In the genomic region with DNA sequence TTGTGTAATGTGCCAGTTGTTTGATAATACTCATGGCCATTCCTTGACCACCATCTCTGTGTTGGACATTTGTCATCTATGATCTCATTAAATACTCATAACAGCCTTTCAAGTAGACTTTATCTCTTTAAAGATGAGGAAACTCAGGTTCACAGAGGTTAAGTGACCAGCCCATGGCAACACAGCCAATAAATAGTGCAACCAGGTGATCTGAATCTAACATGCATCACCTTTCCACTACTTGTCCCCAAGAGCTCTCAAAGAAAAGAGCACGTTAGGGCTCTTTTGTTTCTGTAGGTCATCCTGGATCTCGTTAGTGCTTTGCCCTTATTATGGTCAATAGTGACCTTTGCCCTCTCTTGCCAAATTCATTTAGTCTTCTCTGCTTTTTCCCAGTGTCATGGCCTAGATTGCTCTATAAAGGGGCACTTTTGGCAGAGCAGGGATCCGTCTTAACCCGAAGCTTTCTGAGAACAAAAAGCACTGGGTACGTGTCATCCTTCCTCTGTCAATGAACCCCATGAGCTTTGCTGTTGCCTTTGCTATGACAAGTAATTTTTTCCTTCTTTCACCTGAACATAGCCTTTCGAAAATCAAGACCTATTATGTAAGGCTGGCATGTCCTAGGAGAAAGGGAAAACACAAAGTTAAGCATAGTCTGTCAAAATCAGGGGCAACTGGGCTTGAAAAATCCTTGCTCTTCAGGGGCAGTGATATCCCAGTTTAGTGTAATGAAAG, we compare ENCODE assay signal across 19 cellular contexts.
DNase-seq lines count a peak whose midpoint lies in the region; ATAC-seq and TF ChIP-seq lines count a peak whose summit lies in the region.
"Had no signal": no experiment of that assay in that cellular context is flagged by ENCODE, and none has a peak within 500 bp of the region (broad histone marks: within the 10 kb centered on the region; RNA-seq: fewer than 3 reads in every experiment).

No MANE protein-coding gene starts in this region.

- TF ChIP-seq CTCF in brain (conservative IDR thresholded peaks at IDR 0.05) (no peak), left lung (IDR thresholded peaks at IDR 0.05) (no peak), nephron (IDR thresholded peaks at IDR 0.05; ENCODE audit: unreplicated experiment in 3 of 3) (no peak), smooth muscle cell (IDR thresholded peaks at IDR 0.05; ENCODE audit: borderline replicate concordance, insufficient read depth, poor library complexity, severe bottlenecking) (no peak)

- H3K4me3 Mint-ChIP-seq in brain (no peak overlapping the region), nephron (no peak overlapping the region)
- H3K4me3 Mint-ChIP-seq: B cell; CD4-positive, CD25-positive, alpha-beta regulatory T cell; CD8-positive, alpha-beta memory T cell; H9 had no signal

- H4K20me1 ChIP-seq in smooth muscle cell (ENCODE audit: low read depth) = no peaks in the 10 kb centered on the region
- H4K20me1 ChIP-seq: BLaER1 treated with 17β-estradiol and CSF1 and Interleukin-3, amounts not matched to agents 10 nM and 100 nM had no signal

- H3K9ac ChIP-seq in smooth muscle cell (ENCODE audit: low read depth) = no peak overlapping the region
- H3K9ac ChIP-seq: BLaER1 treated with 17β-estradiol and CSF1 and Interleukin-3, amounts not matched to agents 10 nM and 100 nM had no signal

- H3K27ac ChIP-seq in left lung = no peak overlapping the region
- no peak overlapping the region for H3K27ac ChIP-seq in smooth muscle cell (ENCODE audit: low read depth)
- H3K27ac ChIP-seq: BLaER1 treated with 17β-estradiol and CSF1 and Interleukin-3, amounts not matched to agents 10 nM and 100 nM; HL-60 had no signal

- peaks cover 0 to 11% of the 10 kb centered on the region in 2 donors for H3K27me3 ChIP-seq in left lung
- H3K27me3 ChIP-seq in smooth muscle cell (ENCODE audit: low read depth) = no peaks in the 10 kb centered on the region
- H3K27me3 ChIP-seq: BLaER1 treated with 17β-estradiol and CSF1 and Interleukin-3, amounts not matched to agents 10 nM and 100 nM had no signal

- H3K79me2 ChIP-seq in smooth muscle cell (ENCODE audit: low read depth) = no peaks in the 10 kb centered on the region

- no peak overlapping the region for H2AFZ ChIP-seq in smooth muscle cell (ENCODE audit: low read depth)

- intact Hi-C loops in left lung (cut with DNase I) = no loop called here

- H3K9me3 ChIP-seq in left lung (no peaks in the 10 kb centered on the region), smooth muscle cell (replicated peaks; ENCODE audit: low read depth) (no peaks in the 10 kb centered on the region)
- H3K9me3 ChIP-seq: BLaER1 treated with 17β-estradiol and CSF1 and Interleukin-3, amounts not matched to agents 10 nM and 100 nM had no signal

- H3K4me1 Mint-ChIP-seq in brain (peaks cover 47% of the 10 kb centered on the region), nephron (peaks cover 37% of the 10 kb centered on the region)
- H3K4me1 Mint-ChIP-seq: B cell; CD4-positive, CD25-positive, alpha-beta regulatory T cell; CD8-positive, alpha-beta memory T cell had no signal

- ATAC-seq in left lung (peak; percentile 71), HG02759 (IDR thresholded peaks at IDR 0.05; ENCODE audit: unreplicated experiment) (no peak)
- ATAC-seq: GM12878 had no signal

- no peaks in the 10 kb centered on the region for H3F3A ChIP-seq in smooth muscle cell (ENCODE audit: low read depth)

- H3K4me2 ChIP-seq in smooth muscle cell = peak overlapping the region; percentile 36
- H3K4me2 ChIP-seq: BLaER1 treated with 17β-estradiol and CSF1 and Interleukin-3, amounts not matched to agents 10 nM and 100 nM had no signal

- H3K4me1 ChIP-seq in left lung (no peaks in the 10 kb centered on the region), smooth muscle cell (ENCODE audit: low read depth) (peaks cover 25% of the 10 kb centered on the region)
- H3K4me1 ChIP-seq: BLaER1 treated with 17β-estradiol and CSF1 and Interleukin-3, amounts not matched to agents 10 nM and 100 nM had no signal

- H3K27ac Mint-ChIP-seq in brain = peak overlapping the region in 4 of 5 experiments; percentile 23 to 62 (median 41)
- H3K27ac Mint-ChIP-seq in nephron = peak overlapping the region; percentile 4 to 52 (median 46)
- H3K27ac Mint-ChIP-seq: B cell; CD4-positive, CD25-positive, alpha-beta regulatory T cell; CD8-positive, alpha-beta memory T cell; H9 had no signal

- H3K36me3 Mint-ChIP-seq in brain (no peaks in the 10 kb centered on the region), nephron (ENCODE audit: low read depth) (no peaks in the 10 kb centered on the region)
- H3K36me3 Mint-ChIP-seq: CD4-positive, CD25-positive, alpha-beta regulatory T cell; CD8-positive, alpha-beta memory T cell had no signal

- H3K27me3 Mint-ChIP-seq in brain (no peaks in the 10 kb centered on the region), nephron (ENCODE audit: low read depth) (peaks cover 34% of the 10 kb centered on the region)
- H3K27me3 Mint-ChIP-seq: CD4-positive, CD25-positive, alpha-beta regulatory T cell had no signal

- H3K4me3 ChIP-seq in left lung (no peak overlapping the region), smooth muscle cell (no peak overlapping the region)
- H3K4me3 ChIP-seq: BLaER1 treated with 17β-estradiol and CSF1 and Interleukin-3, amounts not matched to agents 10 nM and 100 nM; GM12878 had no signal

- H3K9me3 Mint-ChIP-seq in brain (peaks cover 0 to 2% (median 0%) of the 10 kb centered on the region in 5 experiments), nephron (no peaks in the 10 kb centered on the region)
- H3K9me3 Mint-ChIP-seq: CD8-positive, alpha-beta memory T cell; H9 had no signal

- H3K36me3 ChIP-seq in left lung = no peaks in the 10 kb centered on the region
- no peaks in the 10 kb centered on the region for H3K36me3 ChIP-seq in smooth muscle cell (ENCODE audit: low read depth)
- H3K36me3 ChIP-seq: BLaER1 treated with 17β-estradiol and CSF1 and Interleukin-3, amounts not matched to agents 10 nM and 100 nM had no signal

- DNase-seq in left lung (no peak), smooth muscle cell (lab: John Stamatoyannopoulos, UW; ENCODE audit: unreplicated experiment) (no peak), SIG-M5 treated with dmso at 0.1 percent for 504 hours (lab: John Stamatoyannopoulos, UW; ENCODE audit: unreplicated experiment) (no peak)
- DNase-seq: CD4-positive, CD25-positive, alpha-beta regulatory T cell; CD8-positive, alpha-beta memory T cell; COR-L47; DMS 273 treated with DMSO at 0.1 percent for 48 hours; DMS53; DND-41; EL; H9; IMR-90 had no signal

- WGBS in smooth muscle cell (ENCODE audit: low lambda C conversion rate) = 94% methylated on average over 6 of the region's 6 CpGs
